ENCODE assay signal across 17 cellular contexts in the genomic region with DNA sequence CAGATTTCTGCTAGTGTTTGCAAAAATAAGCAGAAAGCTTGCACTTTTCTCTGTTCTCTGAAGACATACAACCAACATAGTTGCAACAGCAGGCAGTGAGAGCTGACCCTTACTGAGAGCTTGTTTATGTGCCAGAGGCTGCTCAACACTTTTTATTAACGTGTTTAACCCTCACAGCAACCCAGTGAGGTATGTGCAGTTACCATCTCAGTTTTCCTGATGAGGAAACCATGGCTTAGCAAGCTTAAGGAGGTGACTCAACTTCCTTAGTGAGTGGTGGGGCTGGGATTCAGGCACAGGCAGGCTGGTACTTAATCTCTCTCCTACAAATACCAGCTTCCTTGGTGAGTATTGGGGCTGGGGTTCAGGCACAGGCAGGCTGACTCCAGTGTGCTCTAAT.
DNase-seq lines count a peak whose midpoint lies in the region; ATAC-seq and TF ChIP-seq lines count a peak whose summit lies in the region.
"Had no signal": no experiment of that assay in that cellular context is flagged by ENCODE, and none has a peak within 500 bp of the region (broad histone marks: within the 10 kb centered on the region; RNA-seq: fewer than 3 reads in every experiment).

No MANE protein-coding gene starts in this region.

- H3K9me3 Mint-ChIP-seq in activated T-helper 17 cell treated with anti-CD3 and anti-CD28 coated beads, Interleukin-2, amount 50 U/mL, for 72 hours, result peaks cover 7% of the 10 kb centered on the region

- peak; percentile 12 for DNase-seq in NCI-H2107 treated with DMSO at 0.1 percent for 48 hours (lab: John Stamatoyannopoulos, UW; ENCODE audit: unreplicated experiment)
- no peak for DNase-seq in NCI-H2107 (lab: John Stamatoyannopoulos, UW)
- DNase-seq in astrocyte of the spinal cord (ENCODE audit: low read depth, low spot score), result peak; percentile 23
- peak; percentile 82 for DNase-seq in iris pigment epithelial cell (ENCODE audit: low read depth)
- DNase-seq in thyroid gland, result peak in 1 of 2 donors; percentile 25
- DNase-seq: 8988T; activated effector memory CD4-positive, alpha-beta T cell treated with anti-CD3 and anti-CD28 coated beads, Interleukin-2, amount 50 U/mL, for 16 hours; CD4-positive, CD25-positive, alpha-beta regulatory T cell; NCI-H2081; NCI-H69; sigmoid colon; stimulated activated CD4-positive, alpha-beta T cell treated with anti-CD3 and anti-CD28 coated beads, Interleukin-4, amount 100 ng/mL, for 4 hours had no signal

- H3K27ac Mint-ChIP-seq in activated T-helper 17 cell treated with anti-CD3 and anti-CD28 coated beads, Interleukin-2, amount 50 U/mL, for 72 hours, result no peak overlapping the region
- H3K27ac Mint-ChIP-seq: CD4-positive, CD25-positive, alpha-beta regulatory T cell had no signal

- peak overlapping the region; percentile 60 to 91 (median 78) for H3K27ac ChIP-seq in thyroid gland
- H3K27ac ChIP-seq: gastroesophageal sphincter, sigmoid colon had no signal

- no peaks in the 10 kb centered on the region for H3K36me3 Mint-ChIP-seq in activated T-helper 17 cell treated with anti-CD3 and anti-CD28 coated beads, Interleukin-2, amount 50 U/mL, for 72 hours (ENCODE audit: low read depth)
- H3K36me3 Mint-ChIP-seq: CD4-positive, CD25-positive, alpha-beta regulatory T cell had no signal

- no peak for TF ChIP-seq POLR2A in thyroid gland (IDR thresholded peaks at IDR 0.05)

- H3K4me1 ChIP-seq in thyroid gland, result peaks cover 46 to 65% of the 10 kb centered on the region in 2 donors

- H3K27me3 ChIP-seq in thyroid gland, result no peaks in the 10 kb centered on the region
- H3K27me3 ChIP-seq: gastroesophageal sphincter, sigmoid colon had no signal

- in situ Hi-C loops in astrocyte of the spinal cord (cut with HindIII; ENCODE audit: low sequenced_read_pairs), result no loop called here

- WGBS in thyroid gland, 2 donors, result 8 to 26% methylated on average over 1 of the region's 1 CpG

- H3K9me3 ChIP-seq in thyroid gland, result no peaks in the 10 kb centered on the region
- H3K9me3 ChIP-seq: gastroesophageal sphincter, sigmoid colon, thoracic aorta had no signal

- H3K27me3 Mint-ChIP-seq in activated T-helper 17 cell treated with anti-CD3 and anti-CD28 coated beads, Interleukin-2, amount 50 U/mL, for 72 hours, result peaks cover 49% of the 10 kb centered on the region

- H3K4me3 ChIP-seq in astrocyte of the spinal cord (ENCODE audit: low read depth, low read length) (no peak overlapping the region), thyroid gland (replicated peaks in 1 of 3) (no peak overlapping the region)
- H3K4me3 ChIP-seq: gastroesophageal sphincter, sigmoid colon, thoracic aorta had no signal

- H3K36me3 ChIP-seq in thyroid gland, result no peaks in the 10 kb centered on the region
- H3K36me3 ChIP-seq: gastroesophageal sphincter, sigmoid colon, thoracic aorta had no signal

- ATAC-seq in GM19395 (IDR thresholded peaks at IDR 0.05; ENCODE audit: unreplicated experiment) (no peak), HG02981 (IDR thresholded peaks at IDR 0.05; ENCODE audit: unreplicated experiment) (no peak)
- no peak for ATAC-seq in activated T-helper 17 cell treated with anti-CD3 and anti-CD28 coated beads, Interleukin-2, amount 50 U/mL, for 72 hours (replicated peaks)
- ATAC-seq: gastroesophageal sphincter had no signal

- TF ChIP-seq CTCF in astrocyte of the spinal cord (IDR thresholded peaks at IDR 0.05; ENCODE audit: low read depth, low read length) (no peak), thyroid gland (IDR thresholded peaks at IDR 0.05) (no peak)

- intact Hi-C loops in thyroid gland (cut with DNase I), result no loop called here

- H3K4me3 Mint-ChIP-seq in activated T-helper 17 cell treated with anti-CD3 and anti-CD28 coated beads, Interleukin-2, amount 50 U/mL, for 72 hours, result no peak overlapping the region
- H3K4me3 Mint-ChIP-seq: CD4-positive, CD25-positive, alpha-beta regulatory T cell had no signal

- H3K4me1 Mint-ChIP-seq in activated T-helper 17 cell treated with anti-CD3 and anti-CD28 coated beads, Interleukin-2, amount 50 U/mL, for 72 hours, result no peaks in the 10 kb centered on the region
- H3K4me1 Mint-ChIP-seq: CD4-positive, CD25-positive, alpha-beta regulatory T cell had no signal
